In genomic region chr12:109476807-109477184, GRCh38 we compare ENCODE assay signal across 2 cellular contexts.
TF ChIP-seq lines count a peak whose summit lies in the region.

No MANE protein-coding gene starts in this region.

TF ChIP-seq in A549, 52 proteins besides CTCF, POLR2A, EP300 and RAD21:
- TF ChIP-seq HMGXB4 (CRISPR knock-in tag; IDR thresholded peaks at IDR 0.05; ENCODE audit: borderline replicate concordance) (no peak), ZNF302 (CRISPR knock-in tag; IDR thresholded peaks at IDR 0.05) (no peak), POLR2AphosphoS2 (conservative IDR thresholded peaks at IDR 0.05; ENCODE audit: low read length) (no peak), MAZ (IDR thresholded peaks at IDR 0.05; ENCODE audit: borderline replicate concordance, low read depth, low read length) (no peak), FOXS1 (CRISPR knock-in tag; IDR thresholded peaks at IDR 0.05) (no peak), RARB (CRISPR knock-in tag; IDR thresholded peaks at IDR 0.05) (no peak), ESRRA (IDR thresholded peaks at IDR 0.05; ENCODE audit: borderline replicate concordance, low read length) (no peak), KDM5A (IDR thresholded peaks at IDR 0.05) (no peak), CHD2 (IDR thresholded peaks at IDR 0.05; ENCODE audit: low read length, partially characterized antibody) (no peak), JUN (IDR thresholded peaks at IDR 0.05) (no peak), GATA3 (IDR thresholded peaks at IDR 0.05; ENCODE audit: borderline replicate concordance) (no peak), EHMT2 (IDR thresholded peaks at IDR 0.05; ENCODE audit: low read depth) (no peak)

TF ChIP-seq in GM12878, 131 proteins besides CTCF, POLR2A, EP300 and RAD21:
- TF ChIP-seq SMAD5 (IDR thresholded peaks at IDR 0.05; ENCODE audit: low read depth) (no peak), LARP7 (IDR thresholded peaks at IDR 0.05) (no peak), NBN (IDR thresholded peaks at IDR 0.05) (no peak), YY1 (IDR thresholded peaks at IDR 0.05; ENCODE audit: low read depth, low read length) (no peak), USF2 (IDR thresholded peaks at IDR 0.05; ENCODE audit: borderline replicate concordance, low read depth, low read length) (no peak), JUND (IDR thresholded peaks at IDR 0.05; ENCODE audit: low read depth, low read length) (no peak), NRF1 (conservative IDR thresholded peaks at IDR 0.05; ENCODE audit: low read depth, low read length) (no peak), ZBTB4 (CRISPR knock-in tag; IDR thresholded peaks at IDR 0.05) (no peak), POLR2AphosphoS2 (IDR thresholded peaks at IDR 0.05; ENCODE audit: low read depth, low read length) (no peak), CUX1 (IDR thresholded peaks at IDR 0.05; ENCODE audit: insufficient replicate concordance, low read depth, low read length) (no peak), SREBF1 (IDR thresholded peaks at IDR 0.05; ENCODE audit: low read length) (no peak), ASH2L (IDR thresholded peaks at IDR 0.05; ENCODE audit: borderline replicate concordance, low read depth) (no peak), YBX1 (IDR thresholded peaks at IDR 0.05) (no peak), ELK1 (IDR thresholded peaks at IDR 0.05; ENCODE audit: low read depth, low read length) (no peak), RBBP5 (conservative IDR thresholded peaks at IDR 0.05) (no peak), RFX5 (IDR thresholded peaks at IDR 0.05; ENCODE audit: low read depth, low read length) (no peak), MEF2A (IDR thresholded peaks at IDR 0.05; ENCODE audit: insufficient read depth, low read depth, low read length) (no peak), ZNF592 (IDR thresholded peaks at IDR 0.05) (no peak), POU2F2 (IDR thresholded peaks at IDR 0.05; ENCODE audit: borderline replicate concordance, low read depth, low read length) (no peak)
